ENCODE assay signal across 9 cellular contexts in the genomic region with DNA sequence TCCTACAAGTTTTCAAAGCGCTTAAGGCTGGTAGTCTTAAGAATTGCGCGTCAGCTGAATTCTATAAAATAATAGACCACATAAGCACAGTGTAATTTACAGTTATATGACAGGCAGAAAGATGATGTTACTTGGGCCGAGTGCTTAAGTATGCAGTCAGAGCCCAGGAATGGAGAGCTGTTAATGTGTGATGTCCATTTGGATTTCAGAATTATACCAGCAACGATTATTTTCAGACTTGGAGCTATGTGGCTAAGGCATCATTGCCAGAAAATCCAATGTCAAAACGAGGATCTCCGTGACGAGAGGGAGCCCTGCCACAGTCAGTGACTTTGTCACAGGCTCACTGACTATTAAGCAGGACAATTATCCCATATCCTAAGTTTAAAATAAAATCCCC. TPM values are rescaled to one million over a fixed set of nuclear protein-coding genes. Genes with fewer than 3 reads are reported as not detected.
A peak's percentile ranks its signal among the peaks of the same experiment; 100 is the strongest.
DNase-seq lines count a peak whose midpoint lies in the region; ATAC-seq, FAIRE-seq and TF ChIP-seq lines count a peak whose summit lies in the region.
"Had no signal": no experiment of that assay in that cellular context is flagged by ENCODE, and none has a peak within 500 bp of the region (broad histone marks: within the 10 kb centered on the region; RNA-seq: fewer than 3 reads in every experiment).

No MANE protein-coding gene starts in this region.

- no peak overlapping the region for H4K5ac ChIP-seq in H1 (ENCODE audit: insufficient read length, low read depth, low read length)

- ATAC-seq in HG03460 (IDR thresholded peaks at IDR 0.05; ENCODE audit: unreplicated experiment), result no peak
- ATAC-seq in stimulated activated naive CD8-positive, alpha-beta T cell treated with anti-CD3 and anti-CD28 coated beads, Interleukin-15, amount 100 ng/mL, for 72 hours, result no peak

- H3K18ac ChIP-seq in H1 (ENCODE audit: extremely low read depth, low read length), result peak overlapping the region; percentile 40; the same call in 1 of the 2 replicates

- WGBS in H1 (ENCODE audit: extremely low coverage in 1 of 2, insufficient coverage in 1 of 2, insufficient read length in 1 of 2, insufficient replicate concordance in 2 of 2, low coverage in 1 of 2, low lambda C conversion rate in 2 of 2, missing lambda C conversion rate in 1 of 2), 2 experiments, result 91% methylated on average over 8 of the region's 8 CpGs; no CpG with 5 or more reads in 1 of the 2 experiments

- H3K23ac ChIP-seq in H1 (ENCODE audit: insufficient read length), result no peak overlapping the region

- DNase-seq in AG08395 (ENCODE audit: low spot score) (peak; percentile 44), M059J (ENCODE audit: low read depth) (peak; percentile 76), H1 (ENCODE audit: low read depth in 1 of 2, low spot score in 2 of 2) (no peak), neural progenitor cell (ENCODE audit: low spot score) (no peak), NCI-H1092 (lab: John Stamatoyannopoulos, UW) (no peak)
- no peak for DNase-seq in stimulated activated naive CD4-positive, alpha-beta T cell (lab: John Stamatoyannopoulos, UW)
- DNase-seq in stimulated activated naive CD8-positive, alpha-beta T cell treated with anti-CD3 and anti-CD28 coated beads, Interleukin-15, amount 100 ng/mL, for 72 hours, result no peak
- DNase-seq: NCI-H2171 had no signal

- peaks cover 19 to 76% of the 10 kb centered on the region in 2 experiments; a peak in 3 of 4 replicates for H3K79me2 ChIP-seq in H1 (ENCODE audit: control insufficient read depth in 1 of 2, insufficient read depth in 2 of 2, low read length in 2 of 2)
- peaks cover 33% of the 10 kb centered on the region for H3K79me2 ChIP-seq in neural progenitor cell (ENCODE audit: low read depth)

- H3K4ac ChIP-seq in H1 (replicated peaks; ENCODE audit: insufficient read length, low read depth, low read length), result no peak overlapping the region

- no peak for TF ChIP-seq EP300 in H1 (IDR thresholded peaks at IDR 0.05; ENCODE audit: borderline replicate concordance in 1 of 2, low read depth in 2 of 2, low read length in 2 of 2)

- no peak for TF ChIP-seq POLR2A in H1 (IDR thresholded peaks at IDR 0.05; ENCODE audit: control extremely low read depth in 1 of 2, low read depth in 2 of 2, low read length in 2 of 2)

- peak overlapping the region; percentile 95 for H3K4me3 Mint-ChIP-seq in neural progenitor cell
- H3K4me3 Mint-ChIP-seq in stimulated activated naive CD8-positive, alpha-beta T cell treated with anti-CD3 and anti-CD28 coated beads, Interleukin-15, amount 100 ng/mL, for 72 hours, result peak overlapping the region in 1 of 2 donors; percentile 86

- H3K4me1 Mint-ChIP-seq in neural progenitor cell, result peaks cover 49% of the 10 kb centered on the region
- H3K4me1 Mint-ChIP-seq in stimulated activated naive CD8-positive, alpha-beta T cell treated with anti-CD3 and anti-CD28 coated beads, Interleukin-15, amount 100 ng/mL, for 72 hours, result peaks cover 67% of the 10 kb centered on the region

- H3K27ac ChIP-seq in H1 (ENCODE audit: low read depth, low read length) (no peak overlapping the region), neural progenitor cell (no peak overlapping the region)

- peaks cover 4% of the 10 kb centered on the region; the same call in 1 of the 2 replicates for H3K79me1 ChIP-seq in H1 (ENCODE audit: low read depth, low read length)

- H2BK120ac ChIP-seq in H1 (replicated peaks; ENCODE audit: low read depth, low read length), result no peak overlapping the region

- H4K20me1 ChIP-seq in H1 (replicated peaks in 1 of 2; ENCODE audit: control insufficient read depth in 1 of 2, insufficient read depth in 2 of 2, low read length in 2 of 2), result no peaks in the 10 kb centered on the region
- peaks cover 33% of the 10 kb centered on the region for H4K20me1 ChIP-seq in neural progenitor cell (ENCODE audit: low read depth)

- FAIRE-seq in H1 (lab: Jason Lieb, UNC), result no peak

- peaks cover 2% of the 10 kb centered on the region for H3K9me3 Mint-ChIP-seq in neural progenitor cell
- no peaks in the 10 kb centered on the region for H3K9me3 Mint-ChIP-seq in stimulated activated naive CD8-positive, alpha-beta T cell treated with anti-CD3 and anti-CD28 coated beads, Interleukin-15, amount 100 ng/mL, for 72 hours

- H3K4me3 ChIP-seq in H1 (ENCODE audit: extremely low read depth in 1 of 4, insufficient read depth in 2 of 4, low read depth in 3 of 4, low read length in 4 of 4) (no peak overlapping the region), neural progenitor cell (no peak overlapping the region)

- H3K4me1 ChIP-seq in H1 (replicated peaks in 1 of 4; ENCODE audit: control insufficient read depth in 3 of 4, insufficient read depth in 4 of 4, low read length in 3 of 4) (peaks cover 2 to 29% (median 21%) of the 10 kb centered on the region in 4 experiments; a peak in 6 of 7 replicates), neural progenitor cell (peaks cover 39% of the 10 kb centered on the region)

- CTCF ChIA-PET in H1 (lab: Charles Lee; ENCODE audit: partially characterized antibody), result interaction anchor here (0.8 kb wide), 1 partner anchor 14 kb away, joined by 3 read pairs; no protein-coding TSS in a partner anchor

- H2AK5ac ChIP-seq in H1 (ENCODE audit: low read depth, low read length), result no peak overlapping the region

- H3F3A ChIP-seq in neural progenitor cell (ENCODE audit: low read depth), result peaks cover 26% of the 10 kb centered on the region

- H2AFZ ChIP-seq in H1 (ENCODE audit: low read length) (no peak overlapping the region), neural progenitor cell (replicated peaks) (no peak overlapping the region)

- H2BK12ac ChIP-seq in H1 (ENCODE audit: low read depth, low read length), result no peak overlapping the region; the same call in 1 of the 2 replicates

- no peak overlapping the region for H3K56ac ChIP-seq in H1 (replicated peaks; ENCODE audit: insufficient read length, low read depth, low read length)

- POLR2A ChIA-PET in H1 (lab: Charles Lee; ENCODE audit: partially characterized antibody), result interaction anchor here (0.6 to 1.8 kb wide), 6 partner anchors 9 to 370 kb away, joined by 3 to 6 read pairs (median 4); no protein-coding TSS in a partner anchor

- H2BK5ac ChIP-seq in H1 (ENCODE audit: low read depth, low read length), result no peak overlapping the region

- H3K23me2 ChIP-seq in H1 (ENCODE audit: low read depth, low read length), result peaks cover 25% of the 10 kb centered on the region

- no peaks in the 10 kb centered on the region for H3K9me3 ChIP-seq in H1 (ENCODE audit: insufficient read depth in 2 of 2, low read depth in 1 of 2, low read length in 1 of 2)
- no peaks in the 10 kb centered on the region for H3K9me3 ChIP-seq in neural progenitor cell (ENCODE audit: low read depth)

- H3K27ac Mint-ChIP-seq in neural progenitor cell, result no peak overlapping the region
- no peak overlapping the region for H3K27ac Mint-ChIP-seq in stimulated activated naive CD8-positive, alpha-beta T cell treated with anti-CD3 and anti-CD28 coated beads, Interleukin-15, amount 100 ng/mL, for 72 hours

- no peak overlapping the region for H2BK15ac ChIP-seq in H1 (ENCODE audit: low read length)

- H3K27me3 ChIP-seq in H1 (replicated peaks in 1 of 4; ENCODE audit: control insufficient read depth in 3 of 4, extremely low read depth in 1 of 4, insufficient read depth in 3 of 4, low read length in 3 of 4), result no peaks in the 10 kb centered on the region; a peak in 2 of 7 replicates
- H3K27me3 ChIP-seq in neural progenitor cell, result peaks cover 15% of the 10 kb centered on the region

- no peak for TF ChIP-seq RAD21 in H1 (IDR thresholded peaks at IDR 0.05 in 1 of 2, conservative IDR thresholded peaks at IDR 0.05 in 1 of 2; ENCODE audit: low read depth in 2 of 2, low read length in 2 of 2)

- peaks cover 2% of the 10 kb centered on the region for H3K36me3 Mint-ChIP-seq in neural progenitor cell

- H4K8ac ChIP-seq in H1 (ENCODE audit: extremely low read depth, insufficient read depth, low read length), result no peak overlapping the region

- peak overlapping the region in 1 of 2 experiments; percentile 100; a peak in 1 of 4 replicates for H3K4me2 ChIP-seq in H1 (ENCODE audit: insufficient read depth in 1 of 2, low read depth in 2 of 2, low read length in 2 of 2)
- peak overlapping the region; percentile 97 for H3K4me2 ChIP-seq in neural progenitor cell

- H3K36me3 ChIP-seq in H1 (ENCODE audit: control insufficient read depth in 2 of 4, insufficient read depth in 4 of 4, low read length in 3 of 4), result no peaks in the 10 kb centered on the region
- H3K36me3 ChIP-seq in neural progenitor cell, result no peaks in the 10 kb centered on the region

- TF ChIP-seq CTCF in H1 (IDR thresholded peaks at IDR 0.05; ENCODE audit: control extremely low read depth in 1 of 3, insufficient read depth in 1 of 3, low read depth in 1 of 3, low read length in 3 of 3), result no peak
- TF ChIP-seq CTCF in neural progenitor cell (IDR thresholded peaks at IDR 0.05), result no peak

- H3K9ac ChIP-seq in H1 (replicated peaks in 1 of 4; ENCODE audit: extremely low read depth in 1 of 4, low read depth in 3 of 4, low read length in 3 of 4) (no peak overlapping the region), neural progenitor cell (no peak overlapping the region)

- peaks cover 16% of the 10 kb centered on the region for H3K27me3 Mint-ChIP-seq in neural progenitor cell (ENCODE audit: insufficient read depth, low read depth)
- no peaks in the 10 kb centered on the region for H3K27me3 Mint-ChIP-seq in stimulated activated naive CD8-positive, alpha-beta T cell treated with anti-CD3 and anti-CD28 coated beads, Interleukin-15, amount 100 ng/mL, for 72 hours

- H2BK20ac ChIP-seq in H1 (ENCODE audit: low read length), result no peak overlapping the region

- H4K91ac ChIP-seq in H1 (replicated peaks; ENCODE audit: insufficient read length, low read length), result no peak overlapping the region

- H3K14ac ChIP-seq in H1 (ENCODE audit: insufficient read length), result no peak overlapping the region

TF ChIP-seq in H1, 55 proteins besides CTCF, POLR2A, EP300 and RAD21 (continues in another document):
- TF ChIP-seq RFX5 (IDR thresholded peaks at IDR 0.05; ENCODE audit: borderline replicate concordance, low read depth, low read length), result no peak
- TF ChIP-seq RBBP5 (IDR thresholded peaks at IDR 0.05; ENCODE audit: borderline replicate concordance, low read depth, low read length), result no peak
- TF ChIP-seq SIN3A (conservative IDR thresholded peaks at IDR 0.05 in 1 of 2, IDR thresholded peaks at IDR 0.05 in 1 of 2; ENCODE audit: low read depth in 1 of 2, low read length in 2 of 2), result no peak

RNA-seq across cellular contexts. Expression of gene KLF7, which starts 3.4 kb away (rescaled TPM):
- total RNA-seq in M059J (2014; rRNA removed; shearing (Covaris generic)), result 7.3 and 11.6 TPM in 2 replicates
- 21.3 and 23.3 TPM in 2 replicates for total RNA-seq in H1 (2021; fragmentation: NEBNext Ultra II Directional; extraction: Animal tissue kit (Norgen Biotek cat#: 25700))
- 9.6 and 19.3 TPM in 2 replicates for polyA plus RNA-seq in H1 (2011; rRNA removed)
- 11.3 TPM for polyA plus RNA-seq in H1 (2011; cell fraction: cytosol; rRNA removed)
- polyA plus RNA-seq in H1 (2011; cell fraction: nucleus; rRNA removed), result 28.7 TPM
- polyA plus RNA-seq in H1 (2012, experiment 1 of 2), result 7.7 to 13.3 TPM (median 12.2 TPM) in 4 replicates
- 1.4 TPM for polyA plus RNA-seq in H1 (2012, experiment 2 of 2)
- polyA plus RNA-seq in H1 (2013, experiment 1 of 2), result 16.1 TPM
- 16.9 TPM for polyA plus RNA-seq in H1 (2013, experiment 2 of 2)
- 21.9 and 35.0 TPM in 2 replicates for polyA minus RNA-seq in H1 (2011; rRNA and poly(A)+ RNA removed)
- polyA minus RNA-seq in H1 (2011; cell fraction: cytosol; rRNA and poly(A)+ RNA removed), result 13.7 TPM
- polyA minus RNA-seq in H1 (2011; cell fraction: nucleus; rRNA and poly(A)+ RNA removed), result 37.5 TPM
- 5.2 and 7.2 TPM in 2 replicates for total RNA-seq in neural progenitor cell (ENCODE audit: low replicate concordance)

Comparison
In these comparisons a context has a peak if more than half of its experiments do, and no peak if none do; other contexts are left out.
1. DNase-seq: peak in AG08395 (single experiment) and M059J (single experiment); none in H1 (0 of 2), neural progenitor cell (single experiment), stimulated activated naive CD4-positive, alpha-beta T cell (0 of 6), NCI-H1092 (single experiment) and stimulated activated naive CD8-positive, alpha-beta T cell treated with anti-CD3 and anti-CD28 coated beads, Interleukin-15, amount 100 ng/mL, for 72 hours (0 of 2).